ENCODE assay signal across 15 cellular contexts in genomic region chr13:109314101-109314500, GRCh38.
DNase-seq lines count a peak whose midpoint lies in the region; TF ChIP-seq lines count a peak whose summit lies in the region.
"Had no signal": no experiment of that assay in that cellular context is flagged by ENCODE, and none has a peak within 500 bp of the region (broad histone marks: within the 10 kb centered on the region; RNA-seq: fewer than 3 reads in every experiment).

No MANE protein-coding gene starts in this region.

- no peak overlapping the region for H3K27ac ChIP-seq in testis
- H3K27ac ChIP-seq: BLaER1 treated with 17β-estradiol and CSF1 and Interleukin-3, amounts not matched to agents 10 nM and 100 nM; GM23248 had no signal

- H3K9me3 ChIP-seq in testis, result no peaks in the 10 kb centered on the region

- WGBS in testis, 2 donors, result 21 to 35% methylated on average over 5 of the region's 5 CpGs

- H3K4me3 Mint-ChIP-seq in nephron progenitor cell, result no peak overlapping the region

- peaks cover 4% of the 10 kb centered on the region for H3K4me1 Mint-ChIP-seq in nephron progenitor cell

- H3K9me3 Mint-ChIP-seq in nephron progenitor cell, result peaks cover 36% of the 10 kb centered on the region

- H3K27me3 ChIP-seq in testis, result no peaks in the 10 kb centered on the region
- H3K27me3 ChIP-seq: BLaER1 treated with 17β-estradiol and CSF1 and Interleukin-3, amounts not matched to agents 10 nM and 100 nM had no signal

- peak overlapping the region; percentile 18 for H3K27ac Mint-ChIP-seq in nephron progenitor cell
- H3K27ac Mint-ChIP-seq: CD4-positive, CD25-positive, alpha-beta regulatory T cell had no signal

- no peak overlapping the region for H3K4me3 ChIP-seq in testis
- H3K4me3 ChIP-seq: BLaER1 treated with 17β-estradiol and CSF1 and Interleukin-3, amounts not matched to agents 10 nM and 100 nM; GM12878; GM23248 had no signal

- no peaks in the 10 kb centered on the region for H3K36me3 ChIP-seq in testis (ENCODE audit: low read depth, missing control alignments)
- H3K36me3 ChIP-seq: BLaER1 treated with 17β-estradiol and CSF1 and Interleukin-3, amounts not matched to agents 10 nM and 100 nM had no signal

- H3K36me3 Mint-ChIP-seq in nephron progenitor cell (ENCODE audit: low read depth), result no peaks in the 10 kb centered on the region
- H3K36me3 Mint-ChIP-seq: CD4-positive, CD25-positive, alpha-beta regulatory T cell had no signal

- H3K27me3 Mint-ChIP-seq in nephron progenitor cell (ENCODE audit: low read depth, poor library complexity), result peaks cover 3% of the 10 kb centered on the region
- H3K27me3 Mint-ChIP-seq: CD4-positive, CD25-positive, alpha-beta regulatory T cell had no signal

- no peaks in the 10 kb centered on the region for H3K4me1 ChIP-seq in testis
- H3K4me1 ChIP-seq: BLaER1 treated with 17β-estradiol and CSF1 and Interleukin-3, amounts not matched to agents 10 nM and 100 nM had no signal

- TF ChIP-seq CTCF in nephron progenitor cell (IDR thresholded peaks at IDR 0.05) (no peak), testis (IDR thresholded peaks at IDR 0.05) (no peak)

- no peak for TF ChIP-seq POLR2A in testis (IDR thresholded peaks at IDR 0.05)

- peak; percentile 1 for DNase-seq in NCI-H2171 treated with DMSO at 0.1 percent for 48 hours (lab: John Stamatoyannopoulos, UW)
- no peak for DNase-seq in NCI-H2171 (lab: John Stamatoyannopoulos, UW)
- DNase-seq in amniotic epithelial cell (ENCODE audit: low read depth), result peak; percentile 49
- DNase-seq in nephron progenitor cell, result no peak
- peak; percentile 28 for DNase-seq in testis
- DNase-seq in activated naive CD4-positive, alpha-beta T cell treated with anti-CD3 and anti-CD28 coated beads, Interleukin-2, amount 50 U/mL, for 16 hours, result no peak
- DNase-seq in NCI-H128 (lab: John Stamatoyannopoulos, UW; ENCODE audit: unreplicated experiment), result no peak
- DNase-seq in DMS79 treated with DMSO at 0.1 percent for 48 hours (lab: John Stamatoyannopoulos, UW), result no peak
- DNase-seq: ACHN; CD4-positive, CD25-positive, alpha-beta regulatory T cell; DMS 273 treated with DMSO at 0.1 percent for 48 hours; GM23248; H7 had no signal

- intact Hi-C loops in testis (cut with DNase I; ENCODE audit: low total_unique reads), result no loop called here

Comparison
In these comparisons a context has a peak if more than half of its experiments do, and no peak if none do; other contexts are left out.
1. DNase-seq: peak in NCI-H2171 treated with DMSO at 0.1 percent for 48 hours (single experiment), amniotic epithelial cell (single experiment) and testis (single experiment); none in NCI-H2171 (single experiment), nephron progenitor cell (single experiment), activated naive CD4-positive, alpha-beta T cell treated with anti-CD3 and anti-CD28 coated beads, Interleukin-2, amount 50 U/mL, for 16 hours (single experiment), NCI-H128 (single experiment) and DMS79 treated with DMSO at 0.1 percent for 48 hours (single experiment).